ENCODE assay signal across 8 cellular contexts in the genomic region with DNA sequence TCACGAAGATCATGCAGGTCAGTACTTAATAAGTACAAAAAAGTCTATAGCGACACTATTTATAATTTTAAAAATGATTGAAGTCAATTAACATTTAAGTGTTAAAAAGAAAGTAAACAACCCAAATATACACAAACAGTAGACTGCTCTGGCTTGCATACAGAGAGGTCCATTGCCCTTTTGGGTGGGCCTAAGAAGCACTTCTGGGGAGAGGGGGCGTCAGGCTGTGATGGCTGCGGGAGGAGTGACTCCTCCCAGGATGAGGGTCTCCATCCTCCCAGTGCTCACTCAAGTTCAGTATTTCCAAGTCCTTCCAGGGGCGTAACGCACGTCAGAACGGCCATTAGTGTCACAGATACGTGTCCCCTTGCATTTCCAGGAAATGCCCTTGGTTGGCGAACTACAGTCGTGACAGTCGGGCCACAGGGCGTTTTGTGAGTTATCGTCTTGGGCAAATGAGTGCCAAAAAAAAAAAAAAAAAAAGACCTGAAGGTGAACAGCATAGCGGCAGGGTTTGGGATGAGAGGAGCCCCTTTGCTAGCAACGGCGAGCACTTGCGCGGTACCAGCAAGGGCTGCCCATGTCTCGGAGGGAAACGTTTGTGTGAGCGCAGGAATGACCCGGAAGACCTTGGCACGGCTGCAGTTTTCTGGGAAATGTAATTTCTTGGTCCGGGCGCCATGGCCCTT. TPM values are rescaled to one million over a fixed set of nuclear protein-coding genes. Genes with fewer than 3 reads are reported as not detected.
DNase-seq lines count a peak whose midpoint lies in the region; ATAC-seq and TF ChIP-seq lines count a peak whose summit lies in the region.

A gene with protein sequence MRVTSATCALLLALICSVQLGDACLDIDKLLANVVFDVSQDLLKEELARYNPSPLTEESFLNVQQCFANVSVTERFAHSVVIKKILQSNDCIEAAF (minus strand): TSS at position 463 of the 689 bp plus-strand sequence. CDS start 82,596 bp downstream, outside the sequence.

- peak within 1 kb of the TSS; percentile 97 for H3K4me3 Mint-ChIP-seq in neural crest cell

- TF ChIP-seq CTCF in fibroblast of the aortic adventitia (IDR thresholded peaks at IDR 0.05; ENCODE audit: insufficient read depth, low read length) (peak; percentile 41), neural crest cell (conservative IDR thresholded peaks at IDR 0.05) (peak; percentile 36)

- peak within 1 kb of the TSS; percentile 99 for H3K27ac Mint-ChIP-seq in neural crest cell (ENCODE audit: unreplicated experiment)

- H3K36me3 Mint-ChIP-seq in neural crest cell (ENCODE audit: low read depth) = peaks cover 42% of the 10 kb centered on the region

- H3K27me3 Mint-ChIP-seq in neural crest cell (ENCODE audit: low read depth) = peaks cover 9% of the 10 kb centered on the region

- DNase-seq in COR-L47 (lab: John Stamatoyannopoulos, UW) = peak; percentile 86
- DNase-seq in NCI-H526 (lab: John Stamatoyannopoulos, UW) = peak; percentile 94 to 98
- peak; percentile 59 for DNase-seq in activated CD8-positive, alpha-beta memory T cell treated with anti-CD3 and anti-CD28 coated beads, Interleukin-2, amount 50 U/mL, for 1 hour (ENCODE audit: extremely low read depth)
- DNase-seq in fibroblast of the aortic adventitia (ENCODE audit: low read depth) = no peak
- no peak for DNase-seq in neural crest cell (ENCODE audit: low read depth, low spot score)
- no peak for DNase-seq in kidney tubule cell (ENCODE audit: low spot score)

- ATAC-seq in GM19397 (IDR thresholded peaks at IDR 0.05; ENCODE audit: unreplicated experiment) (peak; percentile 56), HG03460 (IDR thresholded peaks at IDR 0.05; ENCODE audit: unreplicated experiment) (peak; percentile 48)

- peaks cover 33% of the 10 kb centered on the region for H3K4me1 Mint-ChIP-seq in neural crest cell

- peaks cover 20% of the 10 kb centered on the region for H3K9me3 Mint-ChIP-seq in neural crest cell

- H3K4me3 ChIP-seq in fibroblast of the aortic adventitia (ENCODE audit: low read depth, low read length) = peak within 1 kb of the TSS; percentile 77

RNA-seq across cellular contexts. Expression of the gene that starts here (rescaled TPM):
- total RNA-seq in fibroblast of the aortic adventitia (ENCODE audit: low replicate concordance) (0.09 TPM in 1 of 2 replicates, not detected in the other), neural crest cell (0.45 TPM in 1 of 2 replicates, not detected in the other)

Comparison
In these comparisons a context has a peak if more than half of its experiments do, and no peak if none do; other contexts are left out.
1. DNase-seq: peak in COR-L47 (single experiment), NCI-H526 (2 of 2) and activated CD8-positive, alpha-beta memory T cell treated with anti-CD3 and anti-CD28 coated beads, Interleukin-2, amount 50 U/mL, for 1 hour (single experiment); none in fibroblast of the aortic adventitia (single experiment), neural crest cell (single experiment) and kidney tubule cell (single experiment).